23 cellular contexts compared by ENCODE assay signal in genomic region chr1:108010581-108010980, GRCh38.
"Had no signal": no experiment of that assay in that cellular context is flagged by ENCODE, and none has a peak within 500 bp of the region (broad histone marks: within the 10 kb centered on the region; RNA-seq: fewer than 3 reads in every experiment).

No MANE protein-coding gene starts in this region.

- H3K4me3 ChIP-seq: colonic mucosa, hepatocyte, lung, prostate gland, skin epidermis, testis, tibial nerve had no signal

- H3K27ac ChIP-seq: colonic mucosa, hepatocyte, parathyroid adenoma, prostate gland, skin epidermis, testis, tibial nerve had no signal

- H3K27me3 ChIP-seq: colonic mucosa, hepatocyte, testis, tibial nerve had no signal

- DNase-seq: colonic mucosa; dermis blood vessel endothelial cell; effector CD4-positive, alpha-beta T cell; endodermal cell; erythroblast; foreskin melanocyte; head of caudate nucleus; left colon; left ventricle myocardium superior; mesenchymal stem cell; naive B cell; stimulated activated CD4-positive, alpha-beta T cell treated with anti-CD3 and anti-CD28 coated beads, Interleukin-2, amount 100 ng/mL, for 24 hours; stimulated activated CD4-positive, alpha-beta T cell treated with anti-CD3 and anti-CD28 coated beads, Interleukin-4, amount 100 ng/mL, for 4 hours; stimulated activated naive CD8-positive, alpha-beta T cell treated with anti-CD3 and anti-CD28 coated beads, Interleukin-15, amount 100 ng/mL, for 72 hours; testis had no signal

- H3K9me3 ChIP-seq: colonic mucosa, prostate gland, testis, tibial nerve had no signal

- H3K36me3 ChIP-seq: colonic mucosa, prostate gland, tibial nerve had no signal

- H3K4me1 ChIP-seq: colonic mucosa, parathyroid adenoma, prostate gland, testis, tibial nerve had no signal

- FAIRE-seq: endothelial cell of umbilical vein had no signal

- H3K79me2 ChIP-seq: hepatocyte, parathyroid adenoma had no signal

- ATAC-seq: left colon; left ventricle myocardium superior; sciatic nerve; stimulated activated naive CD8-positive, alpha-beta T cell treated with anti-CD3 and anti-CD28 coated beads, Interleukin-15, amount 100 ng/mL, for 72 hours had no signal

- H2AFZ ChIP-seq: hepatocyte, parathyroid adenoma had no signal

- H3K9ac ChIP-seq: parathyroid adenoma had no signal

- H3K4me2 ChIP-seq: hepatocyte had no signal
